In genomic region chr15:49155110-49155833, GRCh38 we compare ENCODE assay signal across 8 cellular contexts. TPM values are rescaled to one million over a fixed set of nuclear protein-coding genes. Genes with fewer than 3 reads are reported as not detected.
DNase-seq lines count a peak whose midpoint lies in the region; ATAC-seq and TF ChIP-seq lines count a peak whose summit lies in the region.

TSS of gene COPS2 (minus strand) at chr15:49155599. CDS start at chr15:49155578, 21 bp downstream.

- H3K4me1 Mint-ChIP-seq in WTC11, result peaks cover 31% of the 10 kb centered on the region

- H3F3A ChIP-seq in smooth muscle cell (ENCODE audit: low read depth), result no peaks in the 10 kb centered on the region

- peak within 1 kb of the TSS; percentile 97 for H3K9ac ChIP-seq in smooth muscle cell (ENCODE audit: low read depth)

- H3K27ac ChIP-seq in smooth muscle cell (ENCODE audit: low read depth), result peak within 1 kb of the TSS; percentile 86

- CTCF ChIA-PET in AG04449 (lab: Yijun Ruan, JAX) (interaction anchor here (0.8 to 3.2 kb wide), 6 partner anchors 10 to 294 kb away, joined by 3 to 28 read pairs (median 4); partner anchors contain the start of gene FGF7), WTC11 (lab: Charles Lee) (interaction anchor here (1.1 to 1.8 kb wide), 5 partner anchors 8 to 293 kb away, joined by 4 to 8 read pairs (median 5); partner anchors contain the start of gene GALK2)

- POLR2A ChIA-PET in AG04449 (lab: Yijun Ruan, JAX), result interaction anchor here (0.6 to 1.1 kb wide), 3 partner anchors 15 to 1398 kb away, joined by 3 to 11 read pairs (median 5); partner anchors contain the start of gene GALK2
- POLR2A ChIA-PET in WTC11 (lab: Charles Lee), result interaction anchor here (1.0 to 1.8 kb wide), 2 partner anchors 14 to 277 kb away, joined by 4 to 17 read pairs; partner anchors contain the start of genes EID1 and GALK2

- H3K27me3 ChIP-seq in smooth muscle cell (ENCODE audit: low read depth), result no peaks in the 10 kb centered on the region

- H3K4me3 Mint-ChIP-seq in WTC11, result peak within 1 kb of the TSS; percentile 99

- ATAC-seq in GM18907 (IDR thresholded peaks at IDR 0.05; ENCODE audit: unreplicated experiment) (peak; percentile 94), HG03159 (IDR thresholded peaks at IDR 0.05; ENCODE audit: unreplicated experiment) (peak; percentile 89), WTC11 (peak; percentile 98)

- H3K9me3 Mint-ChIP-seq in WTC11, result no peaks in the 10 kb centered on the region

- H3K36me3 Mint-ChIP-seq in WTC11, result peaks cover 3% of the 10 kb centered on the region; the same call in 1 of the 2 replicates

- no peaks in the 10 kb centered on the region for H3K27me3 Mint-ChIP-seq in WTC11 (ENCODE audit: low read depth)

- TF ChIP-seq CTCF in AG04449 (IDR thresholded peaks at IDR 0.05; ENCODE audit: insufficient read depth, low read length, missing control alignments) (no peak), WTC11 (IDR thresholded peaks at IDR 0.05) (no peak), cardiac fibroblast (IDR thresholded peaks at IDR 0.05; ENCODE audit: low read depth, low read length) (no peak), smooth muscle cell (IDR thresholded peaks at IDR 0.05; ENCODE audit: borderline replicate concordance, insufficient read depth, poor library complexity, severe bottlenecking) (no peak)

- H3K27ac Mint-ChIP-seq in WTC11, result peak within 1 kb of the TSS; percentile 97

- no peaks in the 10 kb centered on the region for H3K9me3 ChIP-seq in smooth muscle cell (replicated peaks; ENCODE audit: low read depth)

- peaks cover 87% of the 10 kb centered on the region for H3K79me2 ChIP-seq in smooth muscle cell (ENCODE audit: low read depth)

- 1% methylated on average over 34 of the region's 46 CpGs for WGBS in smooth muscle cell (ENCODE audit: low lambda C conversion rate)

- H3K4me2 ChIP-seq in smooth muscle cell, result peak within 1 kb of the TSS; percentile 93

- H3K4me3 ChIP-seq in AG04449 (ENCODE audit: low read depth, low read length) (peak within 1 kb of the TSS; percentile 76), cardiac fibroblast (replicated peaks in 1 of 2; ENCODE audit: low read depth in 2 of 2, low read length in 2 of 2) (peak within 1 kb of the TSS; percentile 73 to 95), smooth muscle cell (peak within 1 kb of the TSS; percentile 85)

- H2AFZ ChIP-seq in smooth muscle cell (ENCODE audit: low read depth), result peak within 1 kb of the TSS; percentile 86

- H4K20me1 ChIP-seq in smooth muscle cell (ENCODE audit: low read depth), result peaks cover 42% of the 10 kb centered on the region

- H3K4me1 ChIP-seq in smooth muscle cell (ENCODE audit: low read depth), result peaks cover 19% of the 10 kb centered on the region

- DNase-seq in AG04449 (ENCODE audit: low read depth, low spot score) (peak; percentile 94), NCI-H2227 treated with DMSO at 0.1 percent for 48 hours (lab: John Stamatoyannopoulos, UW) (peak; percentile 90), WTC11 (ENCODE audit: low spot score) (peak; percentile 91), cardiac fibroblast (ENCODE audit: low read depth in 2 of 2) (peak; percentile 99 to 100), iPS-NIHi7 (ENCODE audit: extremely low spot score) (peak; percentile 91), smooth muscle cell (lab: John Stamatoyannopoulos, UW; ENCODE audit: unreplicated experiment) (peak; percentile 69)

- no peaks in the 10 kb centered on the region for H3K36me3 ChIP-seq in smooth muscle cell (ENCODE audit: low read depth)

TF ChIP-seq in WTC11, 78 proteins besides CTCF, POLR2A, EP300 and RAD21 (continues in another document):
- peak; percentile 45; the same call in 1 of the 2 replicates for TF ChIP-seq USF1 (CRISPR knock-in tag; IDR thresholded peaks at IDR 0.05)
- no peak for TF ChIP-seq ZNF138 (CRISPR knock-in tag; conservative IDR thresholded peaks at IDR 0.05)
- no peak for TF ChIP-seq ZBTB43 (CRISPR knock-in tag; IDR thresholded peaks at IDR 0.05)
- TF ChIP-seq PREB (CRISPR knock-in tag; IDR thresholded peaks at IDR 0.05; ENCODE audit: borderline replicate concordance), result no peak
- TF ChIP-seq AR (CRISPR knock-in tag; IDR thresholded peaks at IDR 0.05), result no peak
- TF ChIP-seq MAX (CRISPR knock-in tag; IDR thresholded peaks at IDR 0.05), result peak; percentile 72
- TF ChIP-seq STAT6 (CRISPR knock-in tag; conservative IDR thresholded peaks at IDR 0.05; ENCODE audit: low read depth), result no peak
- no peak for TF ChIP-seq SOX15 (CRISPR knock-in tag; IDR thresholded peaks at IDR 0.05)

RNA-seq across cellular contexts. Expression of gene COPS2, which starts in this region (rescaled TPM):
- 61.4 to 68.6 TPM (median 64.6 TPM) in 3 replicates for total RNA-seq in WTC11 (2021)
- 88.0 and 112 TPM in 2 replicates for total RNA-seq in smooth muscle cell
- 21.5 and 25.3 TPM in 2 replicates for polyA plus RNA-seq in smooth muscle cell

Comparison
In these comparisons a context has a peak if more than half of its experiments do, and no peak if none do; other contexts are left out.
1. Peak in every context shown above with its lines: DNase-seq, ATAC-seq, H3K4me3 ChIP-seq and H3K27ac ChIP-seq.